Comparison of ENCODE assay signal across 1 cellular context in the genomic region with DNA sequence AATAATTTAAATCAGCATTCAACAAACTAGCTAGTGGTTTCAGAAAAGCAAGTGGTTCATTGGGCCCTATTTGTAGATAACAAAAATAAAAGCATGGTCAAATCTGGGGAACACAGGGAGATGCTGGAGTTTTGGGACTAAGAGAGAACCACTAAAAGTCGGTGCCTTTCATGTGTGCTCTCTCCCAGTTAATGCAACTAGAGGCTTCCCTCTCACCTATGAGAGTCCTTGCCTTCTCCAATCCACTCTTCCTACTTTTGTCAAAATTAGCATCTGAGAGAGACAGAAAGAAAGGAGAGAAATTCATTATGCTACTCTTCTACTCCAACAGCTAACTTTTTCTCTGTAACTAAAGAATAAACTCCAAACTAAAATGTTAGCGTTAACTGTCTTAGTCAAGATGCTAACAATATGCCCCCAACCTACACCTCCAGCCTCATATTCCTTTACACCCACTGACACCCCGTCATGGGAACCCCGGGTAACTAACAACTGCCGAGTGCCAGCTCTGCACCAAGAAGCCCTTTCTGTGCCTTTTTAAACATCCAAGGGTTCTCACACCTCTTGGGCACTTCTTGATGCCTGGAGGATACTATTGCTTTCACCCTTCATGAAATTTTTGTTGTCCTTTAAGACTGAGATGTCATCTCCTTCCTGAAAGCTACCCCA.
TF ChIP-seq lines count a peak whose summit lies in the region.

No MANE protein-coding gene starts in this region.

TF ChIP-seq in GM12891, 5 proteins besides CTCF, POLR2A, EP300 and RAD21:
- TF ChIP-seq POU2F2 (IDR thresholded peaks at IDR 0.05; ENCODE audit: low read depth, low read length) = no peak
- TF ChIP-seq POLR2AphosphoS5 (IDR thresholded peaks at IDR 0.05; ENCODE audit: low read depth, low read length) = no peak
- TF ChIP-seq SPI1 (IDR thresholded peaks at IDR 0.05; ENCODE audit: low read depth, low read length) = no peak
- no peak for TF ChIP-seq TAF1 (IDR thresholded peaks at IDR 0.05; ENCODE audit: low read depth, low read length)
- TF ChIP-seq PAX5 (IDR thresholded peaks at IDR 0.05; ENCODE audit: insufficient read depth, low read length, severe bottlenecking) = no peak
